18 cellular contexts compared by ENCODE assay signal in the genomic region with DNA sequence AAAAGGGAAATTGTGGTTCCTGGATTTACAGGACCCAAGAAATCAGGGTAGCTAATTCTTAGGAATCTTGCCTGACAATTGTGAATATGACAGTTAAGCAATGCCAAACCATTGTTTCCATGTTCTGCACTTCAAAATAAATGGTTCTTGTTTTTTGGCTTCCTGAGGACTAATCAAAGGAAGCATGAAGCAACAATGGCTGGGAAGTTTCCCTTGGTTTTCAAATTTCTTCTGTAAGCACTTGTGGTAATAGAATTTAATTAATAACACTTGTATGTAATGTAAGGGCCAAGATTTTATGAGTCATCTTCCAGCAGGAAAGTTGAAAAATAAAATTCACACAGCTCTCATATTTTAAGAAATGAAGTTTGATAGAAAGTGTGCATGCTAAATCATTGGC. TPM values are rescaled to one million over a fixed set of nuclear protein-coding genes. Genes with fewer than 3 reads are reported as not detected.
DNase-seq lines count a peak whose midpoint lies in the region; ATAC-seq and TF ChIP-seq lines count a peak whose summit lies in the region.
"Had no signal": no experiment of that assay in that cellular context is flagged by ENCODE, and none has a peak within 500 bp of the region (broad histone marks: within the 10 kb centered on the region; RNA-seq: fewer than 3 reads in every experiment).

No MANE protein-coding gene starts in this region.

- no peak overlapping the region for H3K9ac ChIP-seq in subcutaneous abdominal adipose tissue (ENCODE audit: low read length in 5 of 5)

- peaks cover 31% of the 10 kb centered on the region for H3K4me1 ChIP-seq in left ventricle myocardium inferior
- peaks cover 0 to 20% (median 0%) of the 10 kb centered on the region in 5 donors for H3K4me1 ChIP-seq in subcutaneous abdominal adipose tissue (ENCODE audit: control insufficient read depth in 5 of 5, insufficient read depth in 5 of 5, low read length in 5 of 5)
- H3K4me1 ChIP-seq in vagina: peaks cover 4% of the 10 kb centered on the region

- peak overlapping the region; percentile 89 for H3K27ac ChIP-seq in left ventricle myocardium inferior (replicated peaks)
- peak overlapping the region; percentile 48 for H3K27ac ChIP-seq in subcutaneous abdominal adipose tissue (ENCODE audit: low read depth, low read length)
- no peak overlapping the region for H3K27ac ChIP-seq in vagina
- H3K27ac ChIP-seq: C4-2B, cardiac muscle cell, thoracic aorta had no signal

- intact Hi-C loops in left ventricle myocardium inferior (cut with micrococcal nuclease) (no loop called here), vagina (cut with DNase I) (no loop called here)

- no peak for TF ChIP-seq CTCF in cardiac fibroblast (IDR thresholded peaks at IDR 0.05; ENCODE audit: low read depth, low read length)
- TF ChIP-seq CTCF in left ventricle myocardium inferior (IDR thresholded peaks at IDR 0.05; ENCODE audit: borderline replicate concordance): no peak
- TF ChIP-seq CTCF in vagina (IDR thresholded peaks at IDR 0.05): no peak

- H3K27me3 ChIP-seq in left ventricle myocardium inferior (ENCODE audit: low read depth) (no peaks in the 10 kb centered on the region), subcutaneous abdominal adipose tissue (ENCODE audit: control insufficient read depth in 5 of 5, insufficient read depth in 4 of 5, low read length in 5 of 5) (no peaks in the 10 kb centered on the region), vagina (no peaks in the 10 kb centered on the region)
- H3K27me3 ChIP-seq: cardiac muscle cell had no signal

- TF ChIP-seq POLR2A in vagina (IDR thresholded peaks at IDR 0.05): no peak

- H3K9me3 ChIP-seq in left ventricle myocardium inferior (replicated peaks) (no peaks in the 10 kb centered on the region), subcutaneous abdominal adipose tissue (ENCODE audit: control insufficient read depth in 5 of 5, low read length in 5 of 5) (no peaks in the 10 kb centered on the region), vagina (no peaks in the 10 kb centered on the region)
- H3K9me3 ChIP-seq: thoracic aorta had no signal

- H3K4me3 ChIP-seq in cardiac fibroblast (replicated peaks in 1 of 2; ENCODE audit: low read depth in 2 of 2, low read length in 2 of 2): no peak overlapping the region
- H3K4me3 ChIP-seq in left ventricle myocardium inferior: no peak overlapping the region
- no peak overlapping the region for H3K4me3 ChIP-seq in subcutaneous abdominal adipose tissue (ENCODE audit: low read depth in 1 of 5, low read length in 5 of 5)
- H3K4me3 ChIP-seq in vagina: no peak overlapping the region
- H3K4me3 ChIP-seq: cardiac muscle cell, thoracic aorta had no signal

- ATAC-seq in HG03442 (IDR thresholded peaks at IDR 0.05; ENCODE audit: unreplicated experiment): no peak

- DNase-seq in HCEC 1CT (peak; percentile 64), cardiac fibroblast (ENCODE audit: low read depth in 2 of 2) (peak; percentile 36 to 73), left ventricle myocardium inferior (no peak), vagina (ENCODE audit: extremely low spot score in 2 of 2) (no peak), activated gamma-delta T cell (lab: John Stamatoyannopoulos, UW) (no peak)
- DNase-seq: activated CD4-positive, alpha-beta T cell treated with anti-CD3 and anti-CD28 coated beads, Interleukin-2, amount 10 ng/mL, durations not matched to agents 24 days and 14 days; activated naive CD4-positive, alpha-beta T cell treated with anti-CD3 and anti-CD28 coated beads, Interleukin-2, amount 10 ng/mL, durations not matched to agents 7 days and 5 days; DMS79; effector memory CD4-positive, alpha-beta T cell; immature natural killer cell; NCI-H1092 treated with DMSO at 0.1 percent for 48 hours; NCI-H69; stimulated activated CD4-positive, alpha-beta T cell treated with anti-CD3 and anti-CD28 coated beads, Interleukin-2, amount 100 ng/mL, for 48 hours had no signal

- H3K36me3 ChIP-seq in left ventricle myocardium inferior: no peaks in the 10 kb centered on the region
- no peaks in the 10 kb centered on the region for H3K36me3 ChIP-seq in subcutaneous abdominal adipose tissue (ENCODE audit: control insufficient read depth in 5 of 5, insufficient read depth in 5 of 5, low read length in 5 of 5)
- H3K36me3 ChIP-seq in vagina: no peaks in the 10 kb centered on the region
- H3K36me3 ChIP-seq: cardiac muscle cell, thoracic aorta had no signal

RNA-seq across cellular contexts. Expression of a gene that starts 31.7 kb away (rescaled TPM):
- 23.7 TPM for total RNA-seq in left ventricle myocardium inferior
- 9.1 TPM for total RNA-seq in vagina

Comparison
In these comparisons a context has a peak if more than half of its experiments do, and no peak if none do; other contexts are left out.
1. DNase-seq: peak in HCEC 1CT (single experiment) and cardiac fibroblast (2 of 2); none in left ventricle myocardium inferior (single experiment), vagina (0 of 2) and activated gamma-delta T cell (single experiment).